Comparison of ENCODE assay signal across 9 cellular contexts in genomic region chr4:164748375-164748774, GRCh38. TPM values are rescaled to one million over a fixed set of nuclear protein-coding genes. Genes with fewer than 3 reads are reported as not detected.
DNase-seq lines count a peak whose midpoint lies in the region; ATAC-seq, FAIRE-seq and TF ChIP-seq lines count a peak whose summit lies in the region.
"Had no signal": no experiment of that assay in that cellular context is flagged by ENCODE, and none has a peak within 500 bp of the region (broad histone marks: within the 10 kb centered on the region; RNA-seq: fewer than 3 reads in every experiment).

No MANE protein-coding gene starts in this region.

- TF ChIP-seq CTCF in GM06990 (IDR thresholded peaks at IDR 0.05; ENCODE audit: insufficient read depth, low read length, poor library complexity, severe bottlenecking) (peak; percentile 25), foreskin keratinocyte (conservative IDR thresholded peaks at IDR 0.05) (peak; percentile 66)

- H3K4me1 ChIP-seq in foreskin keratinocyte, result no peaks in the 10 kb centered on the region

- H3K36me3 ChIP-seq in GM06990 (ENCODE audit: control insufficient read depth, insufficient read depth, low read length), result no peaks in the 10 kb centered on the region

- FAIRE-seq in A204.1 (lab: Jason Lieb, UNC), result peak; percentile 97

- no peak overlapping the region for H3K27ac ChIP-seq in foreskin keratinocyte

- ATAC-seq in foreskin keratinocyte (no peak), GM21717 (IDR thresholded peaks at IDR 0.05; ENCODE audit: unreplicated experiment) (no peak), HG02884 (IDR thresholded peaks at IDR 0.05; ENCODE audit: unreplicated experiment) (no peak), GM21825 (IDR thresholded peaks at IDR 0.05; ENCODE audit: unreplicated experiment) (no peak)

- DNase-seq in GM06990 (ENCODE audit: extremely low read depth, insufficient read length) (no peak), RKO (ENCODE audit: low spot score) (peak; percentile 54), foreskin keratinocyte (no peak), mesenteric fat pad (ENCODE audit: low spot score) (no peak)
- DNase-seq: NCI-H187 treated with DMSO at 0.1 percent for 48 hours had no signal

- H3K27me3 ChIP-seq in GM06990 (replicated peaks; ENCODE audit: control insufficient read depth, insufficient read depth, low read length) (no peaks in the 10 kb centered on the region), foreskin keratinocyte (no peaks in the 10 kb centered on the region)

- no peak overlapping the region for H3K4me3 ChIP-seq in GM06990 (replicated peaks; ENCODE audit: low read depth, low read length)

RNA-seq across cellular contexts. Expression of gene SMIM31, which starts 5.6 kb away (rescaled TPM):
- total RNA-seq in foreskin keratinocyte (not detected in 2 replicates), mesenteric fat pad (not detected)
- not detected in 2 replicates for polyA plus RNA-seq in foreskin keratinocyte
